12 cellular contexts compared by ENCODE assay signal in genomic region chr22:37501176-37501609, GRCh38. TPM values are rescaled to one million over a fixed set of nuclear protein-coding genes. Genes with fewer than 3 reads are reported as not detected.
DNase-seq lines count a peak whose midpoint lies in the region; ATAC-seq, FAIRE-seq and TF ChIP-seq lines count a peak whose summit lies in the region.
"Had no signal": no experiment of that assay in that cellular context is flagged by ENCODE, and none has a peak within 500 bp of the region (broad histone marks: within the 10 kb centered on the region; RNA-seq: fewer than 3 reads in every experiment).

No MANE protein-coding gene starts in this region.

- H3F3A ChIP-seq in GM23338 (replicated peaks; ENCODE audit: low read depth) = 0 out of 2 replicates have a peak, but pooled peaks cover 4% of the 10 kb centered on the region

- H3K79me2 ChIP-seq in GM23338 (replicated peaks; ENCODE audit: insufficient read depth) = no peaks in the 10 kb centered on the region

- H3K27ac ChIP-seq in GM23338 (ENCODE audit: low read depth) (no peak overlapping the region), kidney (ENCODE audit: low read depth in 2 of 2, low read length in 2 of 2) (peak overlapping the region; percentile 76 to 92), dorsolateral prefrontal cortex (peak overlapping the region in 3 of 59 donors; percentile 9 to 42 (median 36))

- no peak overlapping the region for H3K4me2 ChIP-seq in GM23338

- H3K4me3 Mint-ChIP-seq in GM23338 (peak overlapping the region; percentile 37; the same call in 1 of the 3 replicates), progenitor cell of endocrine pancreas (ENCODE audit: low read depth) (peak overlapping the region; percentile 60)
- H3K4me3 Mint-ChIP-seq: CD8-positive, alpha-beta memory T cell had no signal

- no peak overlapping the region for H3K4me3 ChIP-seq in GM23338
- no peak overlapping the region for H3K4me3 ChIP-seq in astrocyte of the spinal cord (ENCODE audit: low read depth, low read length)
- peak overlapping the region; percentile 29 to 36 for H3K4me3 ChIP-seq in kidney (ENCODE audit: low read length in 2 of 2)
- H3K4me3 ChIP-seq in dorsolateral prefrontal cortex = no peak overlapping the region

- H3K9me2 ChIP-seq in GM23338 (ENCODE audit: insufficient read depth) = no peaks in the 10 kb centered on the region

- H3K27ac Mint-ChIP-seq in GM23338 = peak overlapping the region; percentile 69
- H3K27ac Mint-ChIP-seq in progenitor cell of endocrine pancreas = peak overlapping the region; percentile 99

- H3K9me3 Mint-ChIP-seq in GM23338 = no peaks in the 10 kb centered on the region
- no peaks in the 10 kb centered on the region for H3K9me3 Mint-ChIP-seq in progenitor cell of endocrine pancreas (ENCODE audit: low read depth)
- H3K9me3 Mint-ChIP-seq: CD8-positive, alpha-beta memory T cell had no signal

- DNase-seq in GM23338 (ENCODE audit: low spot score) (no peak), astrocyte of the spinal cord (ENCODE audit: low read depth, low spot score) (peak; percentile 48), kidney (peak; percentile 88), progenitor cell of endocrine pancreas (ENCODE audit: low spot score, unreplicated experiment) (no peak), dorsolateral prefrontal cortex (no peak)
- DNase-seq: activated CD8-positive, alpha-beta memory T cell treated with anti-CD3 and anti-CD28 coated beads for 24 hours; CD8-positive, alpha-beta memory T cell; KG1; stimulated activated CD4-positive, alpha-beta T cell treated with anti-CD3 and anti-CD28 coated beads, Interleukin-2, amount 100 ng/mL, for 48 hours had no signal

- H4K20me1 ChIP-seq in GM23338 (replicated peaks; ENCODE audit: insufficient read depth) = no peaks in the 10 kb centered on the region

- intact Hi-C loops in kidney (cut with DNase I) (no loop called here), dorsolateral prefrontal cortex (cut with DNase I) (no loop called here)

- no peak; the same call in 2 of the 3 replicates for ATAC-seq in GM23338
- no peak for ATAC-seq in GM19452 (IDR thresholded peaks at IDR 0.05; ENCODE audit: unreplicated experiment)
- ATAC-seq in HG03045 (IDR thresholded peaks at IDR 0.05; ENCODE audit: unreplicated experiment) = no peak
- ATAC-seq in GM21786 (IDR thresholded peaks at IDR 0.05; ENCODE audit: unreplicated experiment) = no peak

- H3K36me3 ChIP-seq in GM23338 (ENCODE audit: insufficient read depth) (no peaks in the 10 kb centered on the region), kidney (ENCODE audit: control insufficient read depth in 1 of 2, insufficient read depth in 2 of 2, low read length in 2 of 2) (peaks cover 7 to 34% of the 10 kb centered on the region in 2 donors)

- H3K27me3 ChIP-seq in GM23338 (ENCODE audit: insufficient read depth) (no peaks in the 10 kb centered on the region), dorsolateral prefrontal cortex (peaks cover 0 to 5% (median 0%) of the 10 kb centered on the region in 45 donors)

- H3K4me1 ChIP-seq in GM23338 (ENCODE audit: insufficient read depth) = peaks cover 9% of the 10 kb centered on the region; the same call in 1 of the 2 replicates
- H3K4me1 ChIP-seq in kidney (ENCODE audit: control insufficient read depth in 1 of 2, insufficient read depth in 1 of 2, low read depth in 1 of 2, low read length in 2 of 2) = peaks cover 34 to 52% of the 10 kb centered on the region in 2 donors

- H3K4me1 Mint-ChIP-seq in GM23338 = peaks cover 42% of the 10 kb centered on the region
- peaks cover 47% of the 10 kb centered on the region for H3K4me1 Mint-ChIP-seq in progenitor cell of endocrine pancreas (ENCODE audit: low read depth)

- peak; percentile 9 to 37; a peak in 2 of 4 replicates for TF ChIP-seq CTCF in GM23338 (conservative IDR thresholded peaks at IDR 0.05; ENCODE audit: low read depth in 2 of 2)
- TF ChIP-seq CTCF in astrocyte of the spinal cord (IDR thresholded peaks at IDR 0.05; ENCODE audit: low read depth, low read length) = no peak
- no peak for TF ChIP-seq CTCF in kidney (IDR thresholded peaks at IDR 0.05; ENCODE audit: borderline replicate concordance, extremely low read depth, insufficient read depth)
- TF ChIP-seq CTCF in progenitor cell of endocrine pancreas (IDR thresholded peaks at IDR 0.05; ENCODE audit: unreplicated experiment) = no peak
- no peak for TF ChIP-seq CTCF in dorsolateral prefrontal cortex (IDR thresholded peaks at IDR 0.05 in 54 of 56, conservative IDR thresholded peaks at IDR 0.05 in 2 of 56; ENCODE audit: low read depth in 1 of 56, partially characterized antibody in 56 of 56)

- peak overlapping the region in 1 of 2 donors; percentile 55 for H3K9ac ChIP-seq in kidney (ENCODE audit: low read length in 2 of 2)

- no peak for FAIRE-seq in kidney (lab: Jason Lieb, UNC)

- H2AFZ ChIP-seq in GM23338 = no peak overlapping the region

- H3K9me3 ChIP-seq in kidney (ENCODE audit: control insufficient read depth in 1 of 2, low read length in 2 of 2) = no peaks in the 10 kb centered on the region

- in situ Hi-C loops in astrocyte of the spinal cord (cut with HindIII; ENCODE audit: low sequenced_read_pairs) = no loop called here

- H3K27me3 Mint-ChIP-seq in GM23338 (ENCODE audit: insufficient read depth, low read depth, poor library complexity) = peaks cover 15% of the 10 kb centered on the region
- H3K27me3 Mint-ChIP-seq in progenitor cell of endocrine pancreas = no peaks in the 10 kb centered on the region

- H3K36me3 Mint-ChIP-seq in GM23338 (ENCODE audit: low read depth) (peaks cover 5% of the 10 kb centered on the region; the same call in 2 of the 3 replicates), progenitor cell of endocrine pancreas (ENCODE audit: insufficient read depth) (peaks cover 14% of the 10 kb centered on the region)
- H3K36me3 Mint-ChIP-seq: CD8-positive, alpha-beta memory T cell had no signal

TF ChIP-seq in GM23338, 12 proteins besides CTCF, POLR2A, EP300 and RAD21 (continues in another document):
- TF ChIP-seq REST (IDR thresholded peaks at IDR 0.05; ENCODE audit: unreplicated experiment) (no peak), ZNF114 (CRISPR knock-in tag; IDR thresholded peaks at IDR 0.05) (no peak), EZH2 (IDR thresholded peaks at IDR 0.05; ENCODE audit: low read depth, unreplicated experiment) (no peak), ETS1 (IDR thresholded peaks at IDR 0.05) (no peak), STAT1 (IDR thresholded peaks at IDR 0.05; ENCODE audit: unreplicated experiment) (no peak), JUNB (IDR thresholded peaks at IDR 0.05; ENCODE audit: unreplicated experiment) (no peak), POLR2AphosphoS5 (IDR thresholded peaks at IDR 0.05; ENCODE audit: low read depth) (no peak)

RNA-seq across cellular contexts. Expression of gene MFNG, which starts 15.0 kb away (rescaled TPM):
- total RNA-seq in GM23338 (2014; rRNA removed; shearing (Covaris generic)) = 1.9 and 3.8 TPM in 2 replicates
- polyA plus RNA-seq in GM23338 (2016; fragmentation: Nextera tagmentation; extraction: Ambion mirVana) (1.1 and 1.4 TPM in 2 replicates), kidney (ENCODE audit: insufficient read depth, low read depth, low replicate concordance) (9.1 TPM)
- total RNA-seq in kidney (31.1 TPM), progenitor cell of endocrine pancreas (3.2 and 5.9 TPM in 2 replicates), dorsolateral prefrontal cortex (10 to 100 TPM in 24 of 120 experiments, 1 to 10 TPM in 96; 1.9 to 15.8 (median 7.0) TPM)

RNA-seq across cellular contexts. Expression of gene CARD10, which starts 18.0 kb away (rescaled TPM):
- total RNA-seq in GM23338 (2014; rRNA removed; shearing (Covaris generic)) = 17.0 and 17.2 TPM in 2 replicates
- polyA plus RNA-seq in GM23338 (2016; fragmentation: Nextera tagmentation; extraction: Ambion mirVana) = 5.4 and 5.8 TPM in 2 replicates
- 42.3 TPM for total RNA-seq in kidney
- polyA plus RNA-seq in kidney (ENCODE audit: insufficient read depth, low read depth, low replicate concordance) = 32.4 TPM
- total RNA-seq in progenitor cell of endocrine pancreas = 44.1 and 46.7 TPM in 2 replicates
- 1 to 10 TPM; 1.0 to 7.3 (median 2.8) TPM for total RNA-seq in dorsolateral prefrontal cortex

RNA-seq across cellular contexts. Expression of gene CDC42EP1, which starts 59.1 kb away (rescaled TPM):
- total RNA-seq in GM23338 (2014; rRNA removed; shearing (Covaris generic)) = 8.5 and 10.2 TPM in 2 replicates
- polyA plus RNA-seq in GM23338 (2016; fragmentation: Nextera tagmentation; extraction: Ambion mirVana) (7.7 and 8.4 TPM in 2 replicates), kidney (ENCODE audit: insufficient read depth, low read depth, low replicate concordance) (29.5 TPM)
- total RNA-seq in kidney (68.5 TPM), progenitor cell of endocrine pancreas (52.6 TPM in 2 replicates), dorsolateral prefrontal cortex (100 to 1,000 TPM in 9 of 120 experiments, 10 to 100 TPM in 111; 12.4 to 203 (median 48.3) TPM)
- polyA plus RNA-seq: CD8-positive, alpha-beta memory T cell had no signal

Comparison
In these comparisons a context has a peak if more than half of its experiments do, and no peak if none do; other contexts are left out.
1. DNase-seq: peak in astrocyte of the spinal cord (single experiment) and kidney (single experiment); none in GM23338 (single experiment), progenitor cell of endocrine pancreas (single experiment) and dorsolateral prefrontal cortex (0 of 10).
2. H3K4me3 ChIP-seq: peak in kidney (2 of 2); none in GM23338 (single experiment), astrocyte of the spinal cord (single experiment) and dorsolateral prefrontal cortex (0 of 59).
3. CTCF ChIP-seq: peak in GM23338 (2 of 2); none in astrocyte of the spinal cord (single experiment), kidney (single experiment), progenitor cell of endocrine pancreas (single experiment) and dorsolateral prefrontal cortex (0 of 56).